22 cellular contexts compared by ENCODE assay signal in genomic region chr6:7604506-7604905, GRCh38. TPM values are rescaled to one million over a fixed set of nuclear protein-coding genes. Genes with fewer than 3 reads are reported as not detected.
DNase-seq lines count a peak whose midpoint lies in the region; ATAC-seq and TF ChIP-seq lines count a peak whose summit lies in the region.
"Had no signal": no experiment of that assay in that cellular context is flagged by ENCODE, and none has a peak within 500 bp of the region (broad histone marks: within the 10 kb centered on the region; RNA-seq: fewer than 3 reads in every experiment).

No MANE protein-coding gene starts in this region.

- no peak overlapping the region for H3K4me3 Mint-ChIP-seq in activated CD4-positive, alpha-beta memory T cell treated with anti-CD3 and anti-CD28 coated beads for 36 hours
- no peak overlapping the region for H3K4me3 Mint-ChIP-seq in activated CD4-positive, alpha-beta memory T cell treated with anti-CD3 and anti-CD28 coated beads, Interleukin-2, amount 10 ng/mL, durations not matched to agents 7 days and 5 days
- no peak overlapping the region for H3K4me3 Mint-ChIP-seq in central memory CD8-positive, alpha-beta T cell
- H3K4me3 Mint-ChIP-seq in H9, result no peak overlapping the region
- H3K4me3 Mint-ChIP-seq: mesothelial cell of epicardium, natural killer cell had no signal

- no peaks in the 10 kb centered on the region for H3K27me3 ChIP-seq in H9 (ENCODE audit: insufficient read depth, low read length)
- H3K27me3 ChIP-seq: BLaER1, ovary, right lobe of liver, uterus had no signal

- H3K23me2 ChIP-seq in H9 (ENCODE audit: insufficient read length, low read depth, low read length, poor library complexity, severe bottlenecking), result no peaks in the 10 kb centered on the region

- H3K14ac ChIP-seq in H9 (ENCODE audit: insufficient read depth, low read length), result no peak overlapping the region

- H3T11ph ChIP-seq in H9 (ENCODE audit: low read length), result no peak overlapping the region

- no peak for TF ChIP-seq CTCF in H9 (conservative IDR thresholded peaks at IDR 0.05)

- H2BK15ac ChIP-seq in H9 (ENCODE audit: low read depth, low read length), result no peak overlapping the region

- peak; percentile 63 for ATAC-seq in GM19463 (IDR thresholded peaks at IDR 0.05; ENCODE audit: unreplicated experiment)
- ATAC-seq in HG03060 (IDR thresholded peaks at IDR 0.05; ENCODE audit: low read depth, unreplicated experiment), result peak; percentile 31
- no peak for ATAC-seq in central memory CD8-positive, alpha-beta T cell (replicated peaks; ENCODE audit: extremely low read depth, poor library complexity, severe bottlenecking)
- ATAC-seq: A549, left lobe of liver, natural killer cell, right lobe of liver had no signal

- H2BK12ac ChIP-seq in H9 (ENCODE audit: insufficient read length, low read depth, low read length), result no peak overlapping the region

- H3K4me1 Mint-ChIP-seq in activated CD4-positive, alpha-beta memory T cell treated with anti-CD3 and anti-CD28 coated beads for 36 hours (ENCODE audit: low read depth), result peaks cover 18% of the 10 kb centered on the region
- peaks cover 17% of the 10 kb centered on the region for H3K4me1 Mint-ChIP-seq in activated CD4-positive, alpha-beta memory T cell treated with anti-CD3 and anti-CD28 coated beads, Interleukin-2, amount 10 ng/mL, durations not matched to agents 7 days and 5 days
- peaks cover 12% of the 10 kb centered on the region for H3K4me1 Mint-ChIP-seq in central memory CD8-positive, alpha-beta T cell
- peaks cover under 1% of the 10 kb centered on the region in 2 experiments; a peak in 3 of 4 replicates for H3K4me1 Mint-ChIP-seq in H9
- H3K4me1 Mint-ChIP-seq: mesothelial cell of epicardium, natural killer cell had no signal

- no peak overlapping the region for H4K5ac ChIP-seq in H9 (ENCODE audit: insufficient read length, low read depth, low read length)

- no peak overlapping the region for H3K9ac ChIP-seq in H9 (ENCODE audit: extremely low read depth, insufficient read length, low read length)
- H3K9ac ChIP-seq: BLaER1 had no signal

- H4K20me1 ChIP-seq in H9 (ENCODE audit: control insufficient read depth, insufficient read depth, insufficient read length), result no peaks in the 10 kb centered on the region

- H3K79me1 ChIP-seq in H9 (ENCODE audit: insufficient read depth, low read depth, low read length, poor library complexity, severe bottlenecking), result no peaks in the 10 kb centered on the region

- H3K79me2 ChIP-seq in H9 (ENCODE audit: insufficient read depth, low read length), result no peaks in the 10 kb centered on the region

- no peak overlapping the region for H2AFZ ChIP-seq in H9 (ENCODE audit: low read length)
- H2AFZ ChIP-seq: PC-9 had no signal

- no CpG with 5 or more reads among the region's 2 CpGs for WGBS in H9 (ENCODE audit: extremely low coverage, insufficient read length, low lambda C conversion rate)

- CTCF ChIA-PET in activated CD4-positive, alpha-beta memory T cell treated with anti-CD3 and anti-CD28 coated beads for 36 hours (lab: Charles Lee), result interaction anchor here (1.0 kb wide), 2 partner anchors 10 to 12 kb away, joined by 3 to 4 read pairs; no protein-coding TSS in a partner anchor
- CTCF ChIA-PET in activated CD4-positive, alpha-beta memory T cell treated with anti-CD3 and anti-CD28 coated beads, Interleukin-2, amount 10 ng/mL, durations not matched to agents 7 days and 5 days (lab: Charles Lee), result interaction anchor here (0.8 kb wide), 1 partner anchor 11 kb away, joined by 3 read pairs; no protein-coding TSS in a partner anchor

- H3K9me3 Mint-ChIP-seq in activated CD4-positive, alpha-beta memory T cell treated with anti-CD3 and anti-CD28 coated beads for 36 hours, result no peaks in the 10 kb centered on the region
- H3K9me3 Mint-ChIP-seq in activated CD4-positive, alpha-beta memory T cell treated with anti-CD3 and anti-CD28 coated beads, Interleukin-2, amount 10 ng/mL, durations not matched to agents 7 days and 5 days, result no peaks in the 10 kb centered on the region
- no peaks in the 10 kb centered on the region for H3K9me3 Mint-ChIP-seq in central memory CD8-positive, alpha-beta T cell
- H3K9me3 Mint-ChIP-seq in H9, result no peaks in the 10 kb centered on the region
- H3K9me3 Mint-ChIP-seq: activated T-helper 2 cell treated with anti-CD3 and anti-CD28 coated beads, Interferon-gamma antibody, Interleukin-2, Interleukin-4, amounts not matched to agents 10 μg/mL and 5 μg/mL and 100 μg/mL, durations not matched to agents 14 hours and 24 hours and 36 hours; mesothelial cell of epicardium; natural killer cell had no signal

- DNase-seq in activated CD4-positive, alpha-beta memory T cell treated with anti-CD3 and anti-CD28 coated beads for 36 hours, result no peak
- DNase-seq in activated CD4-positive, alpha-beta memory T cell treated with anti-CD3 and anti-CD28 coated beads, Interleukin-2, amount 10 ng/mL, durations not matched to agents 7 days and 5 days, result no peak
- no peak for DNase-seq in central memory CD8-positive, alpha-beta T cell (ENCODE audit: low spot score in 2 of 2)
- no peak for DNase-seq in HuH-7.5 (ENCODE audit: low spot score)
- no peak for DNase-seq in H9
- DNase-seq in AG08395 (ENCODE audit: low spot score), result no peak
- DNase-seq: natural killer cell; NCI-H1048; NCI-H2081; NCI-H446; ovary; PC-9; right lobe of liver; stimulated activated CD8-positive, alpha-beta memory T cell treated with anti-CD3 and anti-CD28 coated beads, Interleukin-4, amount 100 ng/mL, for 48 hours; uterus had no signal

- no peaks in the 10 kb centered on the region for H3K9me3 ChIP-seq in H9 (ENCODE audit: control insufficient read depth, low read depth, low read length)
- H3K9me3 ChIP-seq: A549, BLaER1, ovary, right lobe of liver, uterus had no signal

- no peak overlapping the region for H4K8ac ChIP-seq in H9 (replicated peaks; ENCODE audit: insufficient read length, low read depth, low read length)

- H2BK5ac ChIP-seq in H9 (ENCODE audit: insufficient read length, low read length), result no peak overlapping the region

- H3K4me2 ChIP-seq in H9 (ENCODE audit: insufficient read depth, insufficient read length, low read length), result no peak overlapping the region
- H3K4me2 ChIP-seq: A549, BLaER1, PC-9 had no signal

- no peak overlapping the region for H2BK120ac ChIP-seq in H9 (ENCODE audit: low read depth, low read length, poor library complexity, severe bottlenecking)

- H2BK20ac ChIP-seq in H9 (ENCODE audit: low read depth, low read length, poor library complexity, severe bottlenecking), result no peak overlapping the region

- H3K27ac ChIP-seq in H9 (ENCODE audit: insufficient read length, low read depth, low read length), result no peak overlapping the region
- H3K27ac ChIP-seq: A549, BLaER1, ovary, PC-9, right lobe of liver, uterus had no signal

- H3K27me3 Mint-ChIP-seq in activated CD4-positive, alpha-beta memory T cell treated with anti-CD3 and anti-CD28 coated beads for 36 hours, result no peaks in the 10 kb centered on the region
- H3K27me3 Mint-ChIP-seq in activated CD4-positive, alpha-beta memory T cell treated with anti-CD3 and anti-CD28 coated beads, Interleukin-2, amount 10 ng/mL, durations not matched to agents 7 days and 5 days, result no peaks in the 10 kb centered on the region
- H3K27me3 Mint-ChIP-seq in central memory CD8-positive, alpha-beta T cell, result no peaks in the 10 kb centered on the region
- no peaks in the 10 kb centered on the region for H3K27me3 Mint-ChIP-seq in H9 (ENCODE audit: low read depth)

- H3K4me1 ChIP-seq in H9 (ENCODE audit: insufficient read depth, low read length), result no peaks in the 10 kb centered on the region
- H3K4me1 ChIP-seq: A549, BLaER1, right lobe of liver, uterus had no signal

- H4K91ac ChIP-seq in H9 (ENCODE audit: insufficient read length, low read depth, low read length), result no peak overlapping the region

- POLR2A ChIA-PET in activated CD4-positive, alpha-beta memory T cell treated with anti-CD3 and anti-CD28 coated beads for 36 hours (lab: Charles Lee), result interaction anchor here (1.6 kb wide), 1 partner anchor 15 kb away, joined by 4 read pairs; the partner anchor contains the start of gene SNRNP48
- POLR2A ChIA-PET in activated CD4-positive, alpha-beta memory T cell treated with anti-CD3 and anti-CD28 coated beads, Interleukin-2, amount 10 ng/mL, durations not matched to agents 7 days and 5 days (lab: Charles Lee), result interaction anchor here (1.1 kb wide), 1 partner anchor 15 kb away, joined by 3 read pairs; the partner anchor contains the start of gene SNRNP48

- no peak overlapping the region for H2AK5ac ChIP-seq in H9 (ENCODE audit: insufficient read length, low read length)

- no peak overlapping the region for H3K23ac ChIP-seq in H9 (ENCODE audit: insufficient read length, low read depth, low read length)

- peak overlapping the region; percentile 34 for H3K27ac Mint-ChIP-seq in activated CD4-positive, alpha-beta memory T cell treated with anti-CD3 and anti-CD28 coated beads for 36 hours
- no peak overlapping the region for H3K27ac Mint-ChIP-seq in activated CD4-positive, alpha-beta memory T cell treated with anti-CD3 and anti-CD28 coated beads, Interleukin-2, amount 10 ng/mL, durations not matched to agents 7 days and 5 days
- peak overlapping the region; percentile 24 for H3K27ac Mint-ChIP-seq in central memory CD8-positive, alpha-beta T cell (ENCODE audit: low read depth)
- H3K27ac Mint-ChIP-seq in H9, result no peak overlapping the region
- H3K27ac Mint-ChIP-seq: mesothelial cell of epicardium, natural killer cell had no signal

- peaks cover 55% of the 10 kb centered on the region for H3K36me3 Mint-ChIP-seq in activated CD4-positive, alpha-beta memory T cell treated with anti-CD3 and anti-CD28 coated beads for 36 hours
- H3K36me3 Mint-ChIP-seq in activated CD4-positive, alpha-beta memory T cell treated with anti-CD3 and anti-CD28 coated beads, Interleukin-2, amount 10 ng/mL, durations not matched to agents 7 days and 5 days (ENCODE audit: low read depth), result peaks cover 71% of the 10 kb centered on the region
- H3K36me3 Mint-ChIP-seq in central memory CD8-positive, alpha-beta T cell (ENCODE audit: insufficient read depth), result peaks cover 68% of the 10 kb centered on the region
- H3K36me3 Mint-ChIP-seq in H9 (ENCODE audit: insufficient read depth in 1 of 3, low read depth in 3 of 3), result peaks cover 30 to 77% (median 70%) of the 10 kb centered on the region in 3 experiments; a peak in 6 of 7 replicates

- intact Hi-C loops in activated CD4-positive, alpha-beta memory T cell treated with anti-CD3 and anti-CD28 coated beads for 36 hours (cut with micrococcal nuclease), result loop anchor here (2.0 to 5.0 kb wide), 2 partner anchors 14 to 212 kb away; partner anchors contain the start of gene SNRNP48

- no peak overlapping the region for H3K56ac ChIP-seq in H9 (ENCODE audit: insufficient read length, low read depth, low read length)

- H3K18ac ChIP-seq in H9 (ENCODE audit: insufficient read length, low read depth, low read length), result no peak overlapping the region

- no peak overlapping the region for H3K4ac ChIP-seq in H9 (ENCODE audit: low read depth, low read length)

RNA-seq across cellular contexts. Expression of gene SNRNP48, which starts 14.5 kb away (rescaled TPM):
- 10 to 100 TPM; 21.1 to 21.8 TPM for total RNA-seq in activated CD4-positive, alpha-beta memory T cell treated with anti-CD3 and anti-CD28 coated beads for 36 hours
- total RNA-seq in activated CD4-positive, alpha-beta memory T cell treated with anti-CD3 and anti-CD28 coated beads, Interleukin-2, amount 10 ng/mL, durations not matched to agents 7 days and 5 days, result 10 to 100 TPM; 16.5 TPM
- 16.1 and 16.9 TPM in 2 replicates for total RNA-seq in H9 (2021)

Comparison
In these comparisons a context has a peak if more than half of its experiments do, and no peak if none do; other contexts are left out.
1. H3K27ac Mint-ChIP-seq: peak in activated CD4-positive, alpha-beta memory T cell treated with anti-CD3 and anti-CD28 coated beads for 36 hours (single experiment) and central memory CD8-positive, alpha-beta T cell (single experiment); none in activated CD4-positive, alpha-beta memory T cell treated with anti-CD3 and anti-CD28 coated beads, Interleukin-2, amount 10 ng/mL, durations not matched to agents 7 days and 5 days (single experiment) and H9 (0 of 3).